1 cellular context compared by ENCODE assay signal in genomic region chr2:172096661-172097547, GRCh38.
TF ChIP-seq lines count a peak whose summit lies in the region.

No MANE protein-coding gene starts in this region.

TF ChIP-seq in HepG2, 621 proteins besides CTCF, POLR2A, EP300 and RAD21 (continued from another document):
- TF ChIP-seq ZNF687 (CRISPR knock-in tag; IDR thresholded peaks at IDR 0.05) = peak; percentile 63
- no peak for TF ChIP-seq ATF2 (CRISPR knock-in tag; IDR thresholded peaks at IDR 0.05)
- TF ChIP-seq ZFX (CRISPR knock-in tag; IDR thresholded peaks at IDR 0.05; ENCODE audit: low read depth) = peak; percentile 12; the same call in 1 of the 2 replicates
- no peak for TF ChIP-seq ZNF121 (CRISPR knock-in tag; IDR thresholded peaks at IDR 0.05)
- TF ChIP-seq EED (CRISPR knock-in tag; IDR thresholded peaks at IDR 0.05) = peak; percentile 85; the same call in 1 of the 2 replicates
- TF ChIP-seq ZNF556 (CRISPR knock-in tag; IDR thresholded peaks at IDR 0.05; ENCODE audit: borderline replicate concordance) = 0 out of 2 replicates have a peak, but pooled peaks have one; percentile 30
- peak; percentile 86 for TF ChIP-seq RFX5 (IDR thresholded peaks at IDR 0.05; ENCODE audit: low read depth, low read length)
- 0 out of 2 replicates have a peak, but pooled peaks have one; percentile 12 for TF ChIP-seq CBX2 (IDR thresholded peaks at IDR 0.05; ENCODE audit: low read depth, low read length)
- no peak for TF ChIP-seq CBX2 (CRISPR knock-in tag; IDR thresholded peaks at IDR 0.05; ENCODE audit: low read depth)
- TF ChIP-seq GFI1 (CRISPR knock-in tag; IDR thresholded peaks at IDR 0.05; ENCODE audit: borderline replicate concordance) = no peak
- no peak for TF ChIP-seq ZNF562 (CRISPR knock-in tag; IDR thresholded peaks at IDR 0.05; ENCODE audit: borderline replicate concordance)
- 0 out of 2 replicates have a peak, but pooled peaks have one; percentile 23 for TF ChIP-seq ZNF777 (CRISPR knock-in tag; IDR thresholded peaks at IDR 0.05)
- no peak for TF ChIP-seq SSRP1 (CRISPR knock-in tag; IDR thresholded peaks at IDR 0.05)
- TF ChIP-seq PBX2 (CRISPR knock-in tag; IDR thresholded peaks at IDR 0.05) = no peak
- TF ChIP-seq KDM2A (CRISPR knock-in tag; IDR thresholded peaks at IDR 0.05; ENCODE audit: borderline replicate concordance, low read depth) = peak; percentile 21; the same call in 1 of the 2 replicates
- TF ChIP-seq RNF2 (conservative IDR thresholded peaks at IDR 0.05; ENCODE audit: low read depth) = peak; percentile 69; the same call in 1 of the 2 replicates
- peak; percentile 17; the same call in 1 of the 2 replicates for TF ChIP-seq TBX2 (CRISPR knock-in tag; IDR thresholded peaks at IDR 0.05; ENCODE audit: borderline replicate concordance)
- peak; percentile 34; the same call in 1 of the 2 replicates for TF ChIP-seq ZFP91 (CRISPR knock-in tag; IDR thresholded peaks at IDR 0.05; ENCODE audit: borderline replicate concordance)
- 0 out of 2 replicates have a peak, but pooled peaks have one; percentile 5 for TF ChIP-seq ZNF609 (CRISPR knock-in tag; IDR thresholded peaks at IDR 0.05; ENCODE audit: borderline replicate concordance)
- 0 out of 2 replicates have a peak, but pooled peaks have one; percentile 39 for TF ChIP-seq ZNF678 (CRISPR knock-in tag; IDR thresholded peaks at IDR 0.05)
- peak; percentile 53 for TF ChIP-seq HNRNPK (IDR thresholded peaks at IDR 0.05; ENCODE audit: low read depth, low read length, poor library complexity, severe bottlenecking)
- TF ChIP-seq ZNF501 (CRISPR knock-in tag; IDR thresholded peaks at IDR 0.05) = 0 out of 2 replicates have a peak, but pooled peaks have one; percentile 13
- peak; percentile 66; the same call in 1 of the 2 replicates for TF ChIP-seq FOXC1 (CRISPR knock-in tag; IDR thresholded peaks at IDR 0.05; ENCODE audit: borderline replicate concordance)
